In genomic region chr1:223756002-223756775, GRCh38 we compare ENCODE assay signal across 20 cellular contexts. TPM values are rescaled to one million over a fixed set of nuclear protein-coding genes. Genes with fewer than 3 reads are reported as not detected.
DNase-seq lines count a peak whose midpoint lies in the region; ATAC-seq lines count a peak whose summit lies in the region.
"Had no signal": no experiment of that assay in that cellular context is flagged by ENCODE, and none has a peak within 500 bp of the region (broad histone marks: within the 10 kb centered on the region; RNA-seq: fewer than 3 reads in every experiment).

No MANE protein-coding gene starts in this region.

- DNase-seq in ELF-1 (ENCODE audit: low read depth, low spot score) (peak; percentile 67), amygdala (lab: John Stamatoyannopoulos, UW) (peak in 53 of 56 donors; percentile 18 to 86 (median 57)), hypothalamus (lab: John Stamatoyannopoulos, UW) (peak in 40 of 51 donors; percentile 18 to 87 (median 58)), posterior vena cava (ENCODE audit: low spot score) (peak; percentile 45), cortex of kidney (lab: John Stamatoyannopoulos, UW) (no peak)
- no peak for DNase-seq in activated CD4-positive, alpha-beta T cell treated with anti-CD3 and anti-CD28 coated beads, Interleukin-2, amount 50 U/mL, for 4 hours
- DNase-seq: activated B cell treated with CpG ODN at 0.5 μM for 24 hours; activated naive CD8-positive, alpha-beta T cell treated with anti-CD3 and anti-CD28 coated beads, Interleukin-2, amount 50 U/mL, for 24 hours; central memory CD4-positive, alpha-beta T cell; DMS79 treated with DMSO at 0.1 percent for 48 hours; effector memory CD8-positive, alpha-beta T cell; lower lobe of right lung; naive B cell; NCI-H187; NCI-H2227 treated with DMSO at 0.1 percent for 48 hours; PC-3; stimulated activated CD8-positive, alpha-beta memory T cell treated with anti-CD3 and anti-CD28 coated beads, Interleukin-4, amount 100 ng/mL, for 48 hours; T-helper 2 cell; testis had no signal

- no peak for ATAC-seq in HG02852 (IDR thresholded peaks at IDR 0.05; ENCODE audit: unreplicated experiment)
- ATAC-seq: activated naive CD8-positive, alpha-beta T cell treated with anti-CD3 and anti-CD28 coated beads, Interleukin-2, amount 50 U/mL, for 24 hours; effector memory CD8-positive, alpha-beta T cell; lower lobe of right lung; PC-3 had no signal

- intact Hi-C loops in posterior vena cava (cut with DNase I): no loop called here

RNA-seq across cellular contexts. Expression of gene CAPN2, which starts 43.9 kb away (rescaled TPM):
- 100 to 1,000 TPM; 234 to 289 TPM for total RNA-seq in posterior vena cava

Comparison
In these comparisons a context has a peak if more than half of its experiments do, and no peak if none do; other contexts are left out.
1. DNase-seq: peak in ELF-1 (single experiment), amygdala (53 of 56), hypothalamus (40 of 51) and posterior vena cava (single experiment); none in cortex of kidney (single experiment) and activated CD4-positive, alpha-beta T cell treated with anti-CD3 and anti-CD28 coated beads, Interleukin-2, amount 50 U/mL, for 4 hours (0 of 2).